16 cellular contexts compared by ENCODE assay signal in the genomic region with DNA sequence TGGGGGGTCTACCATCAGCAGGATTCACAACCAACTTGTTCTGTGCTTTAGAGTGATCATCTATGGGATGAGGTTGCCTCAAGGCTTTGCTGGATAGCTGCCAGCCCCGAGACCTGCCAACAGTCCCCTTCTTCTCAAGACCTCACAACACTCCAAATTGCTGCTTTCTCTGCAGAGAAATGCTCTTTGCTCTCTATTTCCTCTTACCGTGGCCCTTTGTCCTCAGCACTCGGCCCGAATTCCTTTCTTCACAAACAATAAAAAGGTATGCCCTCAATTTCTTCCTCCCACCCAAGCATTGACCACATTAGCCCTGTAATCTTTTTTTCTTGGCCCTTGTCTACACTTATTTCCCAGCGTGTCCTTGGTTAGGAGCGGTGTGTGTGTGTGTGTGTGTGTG.
DNase-seq lines count a peak whose midpoint lies in the region; ATAC-seq, FAIRE-seq and TF ChIP-seq lines count a peak whose summit lies in the region.
"Had no signal": no experiment of that assay in that cellular context is flagged by ENCODE, and none has a peak within 500 bp of the region (broad histone marks: within the 10 kb centered on the region; RNA-seq: fewer than 3 reads in every experiment).

No MANE protein-coding gene starts in this region.

- H2AK5ac ChIP-seq in IMR-90 (ENCODE audit: low read depth, low read length), result no peak overlapping the region

- no peak for FAIRE-seq in astrocyte (lab: Jason Lieb, UNC)
- FAIRE-seq: A204.1 had no signal

- no peak overlapping the region for H3K27ac ChIP-seq in IMR-90 (ENCODE audit: insufficient read depth, low read length)
- H3K27ac ChIP-seq in astrocyte (ENCODE audit: low read depth, low read length), result no peak overlapping the region
- H3K27ac ChIP-seq: HL-60 had no signal

- peak overlapping the region; percentile 5; the same call in 1 of the 2 replicates for H4K91ac ChIP-seq in IMR-90 (ENCODE audit: insufficient read depth, low read depth, low read length)

- peak; percentile 51 for DNase-seq in ELF-1 (ENCODE audit: low read depth, low spot score)
- DNase-seq in IMR-90, result no peak
- DNase-seq in astrocyte (ENCODE audit: low read depth), result no peak
- DNase-seq in iPS-NIHi11 (ENCODE audit: low spot score), result peak; percentile 15
- DNase-seq in hepatic stellate cell (ENCODE audit: low spot score), result no peak
- no peak for DNase-seq in ACHN
- no peak for DNase-seq in CD1c-positive myeloid dendritic cell (ENCODE audit: extremely low spot score)
- DNase-seq: CD8-positive, alpha-beta T cell; NCI-H1694 treated with DMSO at 0.1 percent for 48 hours; NCI-H446 treated with DMSO at 0.1 percent for 48 hours; T-helper 1 cell had no signal

- H4K5ac ChIP-seq in IMR-90 (ENCODE audit: low read depth, low read length), result no peak overlapping the region

- no peak overlapping the region for H3K9ac ChIP-seq in IMR-90 (ENCODE audit: low read depth, low read length)
- H3K9ac ChIP-seq in astrocyte (ENCODE audit: low read length), result no peak overlapping the region

- TF ChIP-seq RAD21 in IMR-90 (IDR thresholded peaks at IDR 0.05; ENCODE audit: low read length), result no peak

- H3K14ac ChIP-seq in IMR-90 (replicated peaks; ENCODE audit: low read depth, low read length), result no peak overlapping the region

- H2BK5ac ChIP-seq in IMR-90 (ENCODE audit: low read depth, low read length, poor library complexity, severe bottlenecking), result no peak overlapping the region

- H3K9me3 ChIP-seq in IMR-90 (ENCODE audit: control insufficient read depth, insufficient read depth, low read length) (no peaks in the 10 kb centered on the region), astrocyte (ENCODE audit: insufficient read depth, low read depth, low read length) (no peaks in the 10 kb centered on the region)
- H3K9me3 ChIP-seq: Caco-2, HAP-1 had no signal

- H3K79me2 ChIP-seq in astrocyte (ENCODE audit: insufficient read depth, low read length), result no peaks in the 10 kb centered on the region

- peaks cover 22% of the 10 kb centered on the region for H3K4me1 Mint-ChIP-seq in astrocyte (ENCODE audit: low read depth, unreplicated experiment)

- no peak overlapping the region for H3K4me3 Mint-ChIP-seq in astrocyte (ENCODE audit: unreplicated experiment)
- H3K4me3 Mint-ChIP-seq: CD8-positive, alpha-beta T cell had no signal

- H4K20me1 ChIP-seq in IMR-90 (ENCODE audit: insufficient read depth, low read length) (no peaks in the 10 kb centered on the region), astrocyte (ENCODE audit: insufficient read depth, low read length) (no peaks in the 10 kb centered on the region)

- dilution Hi-C loops in IMR-90 (cut with HindIII; ENCODE audit: low sequenced_read_pairs, unreplicated experiment), result no loop called here

- H3K4me3 ChIP-seq in IMR-90 (ENCODE audit: insufficient read depth, low read depth, low read length) (no peak overlapping the region), astrocyte (ENCODE audit: insufficient read depth, low read depth, low read length) (no peak overlapping the region)
- H3K4me3 ChIP-seq: HAP-1 had no signal

- TF ChIP-seq POLR2A in IMR-90 (IDR thresholded peaks at IDR 0.05; ENCODE audit: low read depth, low read length), result no peak

- H3K27me3 ChIP-seq in IMR-90 (ENCODE audit: control insufficient read depth, insufficient read depth, low read length), result peaks cover 2% of the 10 kb centered on the region
- H3K27me3 ChIP-seq in astrocyte (ENCODE audit: insufficient read depth, low read length), result peaks cover 4% of the 10 kb centered on the region

- intact Hi-C loops in IMR-90 (cut with micrococcal nuclease), result loop anchor here (1.0 to 10.0 kb wide), 5 partner anchors 140 to 611 kb away; no protein-coding TSS in a partner anchor

- no peak overlapping the region for H3K4me2 ChIP-seq in IMR-90 (ENCODE audit: low read depth, low read length)
- no peak overlapping the region for H3K4me2 ChIP-seq in astrocyte (ENCODE audit: low read length)

- POLR2A ChIA-PET in IMR-90 (lab: Charles Lee; ENCODE audit: unreplicated experiment), result no interaction called here

- BruUV-seq in IMR-90 (replicated peaks; lab: Mats Ljungman, UMichigan), result no TSS peak

- H3K56ac ChIP-seq in IMR-90 (ENCODE audit: extremely low read depth, insufficient read depth, low read length), result no peak overlapping the region

- peak overlapping the region; percentile 80 for H3K27ac Mint-ChIP-seq in astrocyte (ENCODE audit: unreplicated experiment)
- H3K27ac Mint-ChIP-seq: CD8-positive, alpha-beta T cell had no signal

- H3K9me3 Mint-ChIP-seq in astrocyte (ENCODE audit: unreplicated experiment), result peaks cover 3% of the 10 kb centered on the region
- H3K9me3 Mint-ChIP-seq: CD8-positive, alpha-beta T cell had no signal

- in situ Hi-C loops in IMR-90 (cut with MboI; ENCODE audit: low sequenced_read_pairs) (loop anchor here (10.0 to 25.0 kb wide), 3 partner anchors 151 to 611 kb away; no protein-coding TSS in a partner anchor), ACHN (cut with HindIII; ENCODE audit: low pct_ligation_motif_present, low pct_unique_long_range_greater_than_20kb, low sequenced_read_pairs) (no loop called here)

- H3K36me3 ChIP-seq in IMR-90 (ENCODE audit: control insufficient read depth, insufficient read depth, low read length) (no peaks in the 10 kb centered on the region), astrocyte (ENCODE audit: insufficient read depth, low read length) (no peaks in the 10 kb centered on the region)
- H3K36me3 ChIP-seq: HAP-1 had no signal

- H3K36me3 Mint-ChIP-seq in astrocyte (ENCODE audit: low read depth, unreplicated experiment), result peaks cover 2% of the 10 kb centered on the region
- H3K36me3 Mint-ChIP-seq: CD8-positive, alpha-beta T cell had no signal

- H2AFZ ChIP-seq in IMR-90 (replicated peaks; ENCODE audit: low read length, poor library complexity) (peak overlapping the region; percentile 33), astrocyte (ENCODE audit: low read depth, low read length) (no peak overlapping the region)

- H2BK15ac ChIP-seq in IMR-90 (ENCODE audit: low read depth, low read length), result no peak overlapping the region

- H4K8ac ChIP-seq in IMR-90 (ENCODE audit: low read depth in 2 of 2, low read length in 2 of 2), result no peak overlapping the region

- no peaks in the 10 kb centered on the region for H3K9me1 ChIP-seq in IMR-90 (ENCODE audit: insufficient read depth, low read length)

- TF ChIP-seq CTCF in IMR-90 (conservative IDR thresholded peaks at IDR 0.05; ENCODE audit: low read depth, low read length) (no peak), astrocyte (IDR thresholded peaks at IDR 0.05; ENCODE audit: insufficient read depth, low read depth, low read length) (no peak)

- H3K27me3 Mint-ChIP-seq in astrocyte (ENCODE audit: low read depth, unreplicated experiment), result peaks cover 36% of the 10 kb centered on the region

- H3K23ac ChIP-seq in IMR-90 (ENCODE audit: low read depth, low read length), result no peak overlapping the region

- no peak overlapping the region for H2AK9ac ChIP-seq in IMR-90 (replicated peaks; ENCODE audit: low read depth, low read length, poor library complexity)

- no peaks in the 10 kb centered on the region for H3K79me1 ChIP-seq in IMR-90 (ENCODE audit: low read depth in 1 of 2, low read length in 2 of 2)

- no CpG with 5 or more reads among the region's 6 CpGs for WGBS in IMR-90 (ENCODE audit: extremely low coverage in 2 of 2, insufficient read length in 1 of 2), 2 experiments

- H3K4me1 ChIP-seq in IMR-90 (ENCODE audit: control insufficient read depth, insufficient read depth, low read length), result no peaks in the 10 kb centered on the region
- H3K4me1 ChIP-seq in astrocyte (ENCODE audit: insufficient read depth, low read length), result no peaks in the 10 kb centered on the region
- H3K4me1 ChIP-seq: HAP-1 had no signal

- no peak overlapping the region for H3K18ac ChIP-seq in IMR-90 (ENCODE audit: low read depth, low read length)

- no peak overlapping the region for H2BK20ac ChIP-seq in IMR-90 (ENCODE audit: low read depth, low read length)

- CTCF ChIA-PET in IMR-90 (lab: Yijun Ruan, JAX), result interaction anchor here (0.7 to 3.5 kb wide), 7 partner anchors 17 to 189 kb away, joined by 3 to 30 read pairs (median 7); no protein-coding TSS in a partner anchor

- ATAC-seq in IMR-90 (ENCODE audit: low read depth), result no peak
- no peak for ATAC-seq in HG03196 (IDR thresholded peaks at IDR 0.05; ENCODE audit: unreplicated experiment)
- ATAC-seq: CD8-positive, alpha-beta T cell had no signal

- no peak overlapping the region for H2BK120ac ChIP-seq in IMR-90 (ENCODE audit: low read depth, low read length)

- no peak overlapping the region for H3K4ac ChIP-seq in IMR-90 (ENCODE audit: low read depth, low read length)

TF ChIP-seq in IMR-90, 13 proteins besides CTCF, POLR2A, EP300 and RAD21:
- TF ChIP-seq RFX5 (IDR thresholded peaks at IDR 0.05; ENCODE audit: low read depth, low read length) (no peak), CHD1 (IDR thresholded peaks at IDR 0.05; ENCODE audit: low read depth, low read length) (no peak), MXI1 (IDR thresholded peaks at IDR 0.05; ENCODE audit: borderline replicate concordance, low read depth, low read length) (no peak), NFE2L2 (IDR thresholded peaks at IDR 0.05; ENCODE audit: low read depth, low read length) (no peak), MAZ (IDR thresholded peaks at IDR 0.05; ENCODE audit: borderline replicate concordance, low read depth, low read length) (no peak), FOS (IDR thresholded peaks at IDR 0.05; ENCODE audit: low read depth, low read length) (no peak), SMC3 (IDR thresholded peaks at IDR 0.05; ENCODE audit: low read depth, low read length) (no peak), RCOR1 (IDR thresholded peaks at IDR 0.05; ENCODE audit: insufficient replicate concordance, low read length) (no peak)
- TF ChIP-seq, protein P1, sequence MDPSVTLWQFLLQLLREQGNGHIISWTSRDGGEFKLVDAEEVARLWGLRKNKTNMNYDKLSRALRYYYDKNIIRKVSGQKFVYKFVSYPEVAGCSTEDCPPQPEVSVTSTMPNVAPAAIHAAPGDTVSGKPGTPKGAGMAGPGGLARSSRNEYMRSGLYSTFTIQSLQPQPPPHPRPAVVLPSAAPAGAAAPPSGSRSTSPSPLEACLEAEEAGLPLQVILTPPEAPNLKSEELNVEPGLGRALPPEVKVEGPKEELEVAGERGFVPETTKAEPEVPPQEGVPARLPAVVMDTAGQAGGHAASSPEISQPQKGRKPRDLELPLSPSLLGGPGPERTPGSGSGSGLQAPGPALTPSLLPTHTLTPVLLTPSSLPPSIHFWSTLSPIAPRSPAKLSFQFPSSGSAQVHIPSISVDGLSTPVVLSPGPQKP (IDR thresholded peaks at IDR 0.05; ENCODE audit: borderline replicate concordance, low read depth, low read length), result no peak

Comparison
In these comparisons a context has a peak if more than half of its experiments do, and no peak if none do; other contexts are left out.
1. DNase-seq: peak in ELF-1 (single experiment) and iPS-NIHi11 (single experiment); none in IMR-90 (single experiment), astrocyte (single experiment), hepatic stellate cell (single experiment), ACHN (single experiment) and CD1c-positive myeloid dendritic cell (single experiment).